In the genomic region with DNA sequence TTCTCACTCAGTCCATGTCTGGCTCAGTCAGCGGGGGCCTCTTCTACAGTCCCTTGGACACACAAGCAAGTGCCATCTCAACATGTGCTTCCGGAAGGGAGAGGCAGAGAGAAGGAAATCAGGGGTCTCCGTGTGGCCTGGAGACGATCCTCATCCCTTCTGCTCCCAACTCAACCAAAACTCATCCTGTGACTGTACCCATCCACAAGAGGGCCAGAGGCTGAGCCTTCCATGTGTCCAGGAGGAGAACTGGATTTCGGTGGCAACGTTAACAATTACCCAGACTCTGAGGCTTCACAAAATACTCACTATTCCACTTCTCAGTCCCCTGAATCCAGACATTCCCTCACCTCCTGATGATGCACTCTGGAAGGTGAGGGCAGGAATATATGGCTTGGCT, we compare ENCODE assay signal across 1 cellular context.
TF ChIP-seq lines count a peak whose summit lies in the region.

No MANE protein-coding gene starts in this region.

TF ChIP-seq in IMR-90, 13 proteins besides CTCF, POLR2A, EP300 and RAD21:
- TF ChIP-seq MAFK (IDR thresholded peaks at IDR 0.05; ENCODE audit: low read depth, low read length) (no peak), CHD1 (IDR thresholded peaks at IDR 0.05; ENCODE audit: low read depth, low read length) (no peak), RCOR1 (IDR thresholded peaks at IDR 0.05; ENCODE audit: insufficient replicate concordance, low read length) (no peak), MXI1 (IDR thresholded peaks at IDR 0.05; ENCODE audit: borderline replicate concordance, low read depth, low read length) (no peak), RFX5 (IDR thresholded peaks at IDR 0.05; ENCODE audit: low read depth, low read length) (no peak), BHLHE40 (IDR thresholded peaks at IDR 0.05; ENCODE audit: low read depth, low read length) (no peak), CEBPB (IDR thresholded peaks at IDR 0.05; ENCODE audit: low read depth, low read length) (no peak), MAZ (IDR thresholded peaks at IDR 0.05; ENCODE audit: borderline replicate concordance, low read depth, low read length) (no peak), SMC3 (IDR thresholded peaks at IDR 0.05; ENCODE audit: low read depth, low read length) (no peak), FOS (IDR thresholded peaks at IDR 0.05; ENCODE audit: low read depth, low read length) (no peak), NFE2L2 (IDR thresholded peaks at IDR 0.05; ENCODE audit: low read depth, low read length) (no peak)
- TF ChIP-seq, protein P1, sequence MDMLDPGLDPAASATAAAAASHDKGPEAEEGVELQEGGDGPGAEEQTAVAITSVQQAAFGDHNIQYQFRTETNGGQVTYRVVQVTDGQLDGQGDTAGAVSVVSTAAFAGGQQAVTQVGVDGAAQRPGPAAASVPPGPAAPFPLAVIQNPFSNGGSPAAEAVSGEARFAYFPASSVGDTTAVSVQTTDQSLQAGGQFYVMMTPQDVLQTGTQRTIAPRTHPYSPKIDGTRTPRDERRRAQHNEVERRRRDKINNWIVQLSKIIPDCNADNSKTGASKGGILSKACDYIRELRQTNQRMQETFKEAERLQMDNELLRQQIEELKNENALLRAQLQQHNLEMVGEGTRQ (IDR thresholded peaks at IDR 0.05; ENCODE audit: low read depth, low read length), result no peak
- TF ChIP-seq, protein P2, sequence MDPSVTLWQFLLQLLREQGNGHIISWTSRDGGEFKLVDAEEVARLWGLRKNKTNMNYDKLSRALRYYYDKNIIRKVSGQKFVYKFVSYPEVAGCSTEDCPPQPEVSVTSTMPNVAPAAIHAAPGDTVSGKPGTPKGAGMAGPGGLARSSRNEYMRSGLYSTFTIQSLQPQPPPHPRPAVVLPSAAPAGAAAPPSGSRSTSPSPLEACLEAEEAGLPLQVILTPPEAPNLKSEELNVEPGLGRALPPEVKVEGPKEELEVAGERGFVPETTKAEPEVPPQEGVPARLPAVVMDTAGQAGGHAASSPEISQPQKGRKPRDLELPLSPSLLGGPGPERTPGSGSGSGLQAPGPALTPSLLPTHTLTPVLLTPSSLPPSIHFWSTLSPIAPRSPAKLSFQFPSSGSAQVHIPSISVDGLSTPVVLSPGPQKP (IDR thresholded peaks at IDR 0.05; ENCODE audit: borderline replicate concordance, low read depth, low read length), result no peak
